ENCODE assay signal across 16 cellular contexts in the genomic region with DNA sequence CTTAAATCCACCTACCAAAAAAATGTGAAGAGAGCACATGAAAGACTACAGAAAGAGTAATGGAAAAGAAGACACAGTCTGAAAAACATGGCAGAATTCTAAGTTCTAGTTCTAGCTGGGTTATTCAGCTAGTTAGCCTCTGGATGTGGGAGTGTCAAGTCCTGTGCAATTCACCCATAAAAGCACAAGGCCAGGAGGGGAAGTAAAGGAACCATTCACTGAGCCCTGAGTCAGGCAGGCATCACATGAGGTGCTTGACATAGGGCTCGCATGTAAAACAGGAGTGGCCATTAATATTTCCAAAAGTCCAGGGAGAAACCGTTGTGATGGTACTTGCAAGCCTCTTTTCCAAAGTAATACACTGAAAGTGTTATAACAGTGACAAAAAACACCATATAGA.
DNase-seq lines count a peak whose midpoint lies in the region; ATAC-seq, FAIRE-seq and TF ChIP-seq lines count a peak whose summit lies in the region.
"Had no signal": no experiment of that assay in that cellular context is flagged by ENCODE, and none has a peak within 500 bp of the region (broad histone marks: within the 10 kb centered on the region; RNA-seq: fewer than 3 reads in every experiment).

No MANE protein-coding gene starts in this region.

- no peak overlapping the region for H2BK12ac ChIP-seq in mesenchymal stem cell (ENCODE audit: low read length in 2 of 2)

- H3K14ac ChIP-seq in mesenchymal stem cell (ENCODE audit: low read length in 2 of 2) = no peak overlapping the region

- peaks cover 35% of the 10 kb centered on the region for H3K79me1 ChIP-seq in mesenchymal stem cell (replicated peaks; ENCODE audit: low read length, poor library complexity, severe bottlenecking)

- no peak overlapping the region for H3K18ac ChIP-seq in mesenchymal stem cell (ENCODE audit: low read depth in 1 of 2, low read length in 2 of 2)

- no TSS peak for BruUV-seq in mammary epithelial cell (replicated peaks; lab: Mats Ljungman, UMichigan)

- CTCF ChIA-PET in mammary epithelial cell (lab: Charles Lee; ENCODE audit: low non-redundant PET) = no interaction called here

- intact Hi-C loops in left ventricle myocardium inferior (cut with micrococcal nuclease) = no loop called here
- intact Hi-C loops in heart right ventricle (cut with DNase I) = loop anchor here in 6 of 10 donors (5.0 to 10.0 kb wide), 4 partner anchors 38 to 103 kb away; a partner anchor contains a TSS
- intact Hi-C loops in mammary epithelial cell (cut with micrococcal nuclease) = no loop called here

- in situ Hi-C loops in mammary epithelial cell (cut with MboI; ENCODE audit: low sequenced_read_pairs in 2 of 2) = no loop called here

- H3K9me3 ChIP-seq in left ventricle myocardium inferior (replicated peaks) = no peaks in the 10 kb centered on the region
- no peaks in the 10 kb centered on the region for H3K9me3 ChIP-seq in heart right ventricle
- H3K9me3 ChIP-seq in mammary epithelial cell (replicated peaks; ENCODE audit: insufficient read depth, low read length) = no peaks in the 10 kb centered on the region
- H3K9me3 ChIP-seq in mesenchymal stem cell (ENCODE audit: control insufficient read depth, low read length) = no peaks in the 10 kb centered on the region
- H3K9me3 ChIP-seq: adrenal gland had no signal

- H3K4me2 ChIP-seq in mammary epithelial cell (ENCODE audit: insufficient read depth, low read depth, low read length) (no peak overlapping the region), mesenchymal stem cell (ENCODE audit: low read length, poor library complexity, severe bottlenecking) (no peak overlapping the region)
- H3K4me2 ChIP-seq: KMS-11, neural progenitor cell had no signal

- H3K4ac ChIP-seq in mesenchymal stem cell (ENCODE audit: low read depth in 1 of 2, low read length in 2 of 2) = no peak overlapping the region

- H3K4me3 ChIP-seq in left ventricle myocardium inferior = no peak overlapping the region
- no peak overlapping the region for H3K4me3 ChIP-seq in heart right ventricle
- no peak overlapping the region for H3K4me3 ChIP-seq in mammary epithelial cell (replicated peaks in 1 of 3; ENCODE audit: insufficient read depth in 1 of 3, low read depth in 2 of 3, low read length in 3 of 3)
- H3K4me3 ChIP-seq in mesenchymal stem cell (ENCODE audit: insufficient read depth in 1 of 2, low read depth in 1 of 2, low read length in 2 of 2) = no peak overlapping the region
- H3K4me3 ChIP-seq: adrenal gland, neural progenitor cell had no signal

- no peak for DNase-seq in left ventricle myocardium inferior
- DNase-seq in heart right ventricle = no peak
- DNase-seq in mammary epithelial cell = peak; percentile 9
- no peak for DNase-seq in mesenchymal stem cell
- no peak for DNase-seq in HT-29 (ENCODE audit: low spot score)
- no peak for DNase-seq in AG08395 (ENCODE audit: low spot score)
- DNase-seq in GM19239 (ENCODE audit: insufficient read length, low spot score) = no peak
- DNase-seq: activated CD4-positive, alpha-beta T cell treated with anti-CD3 and anti-CD28 coated beads, Interleukin-2, amount 10 ng/mL, durations not matched to agents 7 days and 5 days; activated T-cell treated with anti-CD3 and anti-CD28 coated beads, Interleukin-2, amount 50 U/mL, for 48 hours; cortex of kidney; left ventricle myocardium superior; stimulated activated naive B cell treated with anti-CD40 and anti-IgM and Interleukin-4, amounts not matched to agents 10 μg/mL and 1 μg/mL and 100 μg/mL, for 72 hours had no signal

- 78 to 81% methylated on average over 2 of the region's 2 CpGs for WGBS in heart right ventricle, 2 donors
- 100% methylated on average over 1 of the region's 2 CpGs for WGBS in mammary epithelial cell (ENCODE audit: low coverage, missing lambda C conversion rate)
- 95% methylated on average over 2 of the region's 2 CpGs for WGBS in mesenchymal stem cell

- no peak overlapping the region for H2BK5ac ChIP-seq in mesenchymal stem cell (ENCODE audit: low read depth, low read length, poor library complexity, severe bottlenecking)

- H2BK15ac ChIP-seq in mesenchymal stem cell (ENCODE audit: low read depth, poor library complexity, severe bottlenecking) = no peak overlapping the region

- no peak overlapping the region for H2BK120ac ChIP-seq in mesenchymal stem cell (ENCODE audit: low read depth, low read length)

- H3K23ac ChIP-seq in mesenchymal stem cell (ENCODE audit: low read length in 2 of 2) = no peak overlapping the region

- H3K27ac ChIP-seq in left ventricle myocardium inferior (replicated peaks) (peak overlapping the region; percentile 20), heart right ventricle (peak overlapping the region in 1 of 10 donors; percentile 60), mammary epithelial cell (ENCODE audit: insufficient read depth, low read depth, low read length) (peak overlapping the region; percentile 5), mesenchymal stem cell (ENCODE audit: low read length, poor library complexity, severe bottlenecking) (no peak overlapping the region)
- H3K27ac ChIP-seq: KMS-11, neural progenitor cell had no signal

- no peak overlapping the region for H4K91ac ChIP-seq in mesenchymal stem cell (ENCODE audit: low read length)

- H2AK5ac ChIP-seq in mesenchymal stem cell (ENCODE audit: low read length, severe bottlenecking) = no peak overlapping the region

- no peaks in the 10 kb centered on the region for H4K20me1 ChIP-seq in mammary epithelial cell (ENCODE audit: insufficient read depth, low read length)

- H3K36me3 ChIP-seq in left ventricle myocardium inferior (no peaks in the 10 kb centered on the region), heart right ventricle (no peaks in the 10 kb centered on the region), mammary epithelial cell (ENCODE audit: insufficient read depth, low read length) (no peaks in the 10 kb centered on the region), mesenchymal stem cell (ENCODE audit: control insufficient read depth in 1 of 2, insufficient read depth in 2 of 2, low read depth in 1 of 2, low read length in 2 of 2) (no peaks in the 10 kb centered on the region)
- H3K36me3 ChIP-seq: adrenal gland, neural progenitor cell had no signal

- H3K27me3 ChIP-seq in left ventricle myocardium inferior (ENCODE audit: low read depth) (no peaks in the 10 kb centered on the region), heart right ventricle (no peaks in the 10 kb centered on the region), mammary epithelial cell (ENCODE audit: insufficient read depth, low read length) (no peaks in the 10 kb centered on the region), mesenchymal stem cell (ENCODE audit: control insufficient read depth in 1 of 2, insufficient read depth in 1 of 2, low read length in 2 of 2) (no peaks in the 10 kb centered on the region)
- H3K27me3 ChIP-seq: adrenal gland, neural progenitor cell had no signal

- H2AFZ ChIP-seq in mammary epithelial cell (ENCODE audit: low read depth, low read length) (no peak overlapping the region), mesenchymal stem cell (ENCODE audit: low read depth, low read length) (no peak overlapping the region)
- H2AFZ ChIP-seq: neural progenitor cell had no signal

- TF ChIP-seq CTCF in left ventricle myocardium inferior (IDR thresholded peaks at IDR 0.05; ENCODE audit: borderline replicate concordance) (no peak), heart right ventricle (IDR thresholded peaks at IDR 0.05) (no peak), mammary epithelial cell (conservative IDR thresholded peaks at IDR 0.05 in 1 of 2, IDR thresholded peaks at IDR 0.05 in 1 of 2; ENCODE audit: extremely low read depth in 1 of 2, insufficient read depth in 1 of 2, low read depth in 1 of 2, low read length in 2 of 2) (no peak)

- dilution Hi-C loops in mammary epithelial cell (cut with HindIII; ENCODE audit: low sequenced_read_pairs) = loop anchor here (5.0 kb wide), 1 partner anchor 107 kb away; no protein-coding TSS in a partner anchor

- H3K4me1 ChIP-seq in left ventricle myocardium inferior (peaks cover 84% of the 10 kb centered on the region), heart right ventricle (peaks cover 27 to 83% (median 69%) of the 10 kb centered on the region in 9 donors), mammary epithelial cell (ENCODE audit: insufficient read depth, low read length) (peaks cover 19% of the 10 kb centered on the region), mesenchymal stem cell (ENCODE audit: control insufficient read depth, insufficient read depth, low read depth, low read length) (no peaks in the 10 kb centered on the region)

- no peak for ATAC-seq in heart right ventricle
- ATAC-seq in GM19467 (IDR thresholded peaks at IDR 0.05; ENCODE audit: unreplicated experiment) = no peak
- ATAC-seq: stimulated activated naive B cell treated with anti-CD40 and anti-IgM and Interleukin-4, amounts not matched to agents 10 μg/mL and 1 μg/mL and 100 μg/mL, for 72 hours had no signal

- H4K8ac ChIP-seq in mesenchymal stem cell (ENCODE audit: low read length) = no peak overlapping the region

- H3K9ac ChIP-seq in mammary epithelial cell (ENCODE audit: insufficient read depth, low read length) (no peak overlapping the region), mesenchymal stem cell (ENCODE audit: low read length) (peak overlapping the region; percentile 82)
- H3K9ac ChIP-seq: KMS-11, neural progenitor cell had no signal

- no peak for FAIRE-seq in GM19239 (lab: Jason Lieb, UNC)

- H3K79me2 ChIP-seq in mammary epithelial cell (ENCODE audit: insufficient read depth, low read length) = no peaks in the 10 kb centered on the region

Comparison
In these comparisons a context has a peak if more than half of its experiments do, and no peak if none do; other contexts are left out.
1. intact Hi-C loops: an anchor here in heart right ventricle (5.0 to 10.0 kb wide); none called in left ventricle myocardium inferior and mammary epithelial cell.